22 cellular contexts compared by ENCODE assay signal in the genomic region with DNA sequence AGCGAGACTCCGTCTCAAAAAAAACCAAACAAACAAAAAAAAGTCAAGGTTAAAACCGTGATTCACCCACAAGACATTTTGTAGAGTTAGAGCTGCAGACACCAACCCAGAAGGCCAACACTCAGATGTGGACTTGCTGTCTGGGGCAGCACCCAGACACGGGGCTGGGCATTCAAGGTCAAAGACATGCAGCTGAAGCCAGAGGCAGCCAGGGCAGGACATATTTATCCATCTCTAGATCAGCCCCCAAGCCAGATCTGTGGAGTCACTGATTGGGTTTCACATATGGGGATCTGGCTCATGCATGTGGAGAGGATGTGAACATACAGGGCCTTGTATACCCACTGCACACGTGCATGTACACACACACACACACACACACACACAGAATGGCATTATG. TPM values are rescaled to one million over a fixed set of nuclear protein-coding genes. Genes with fewer than 3 reads are reported as not detected.
"Had no signal": no experiment of that assay in that cellular context is flagged by ENCODE, and none has a peak within 500 bp of the region (broad histone marks: within the 10 kb centered on the region; RNA-seq: fewer than 3 reads in every experiment).

No MANE protein-coding gene starts in this region.

- H3K4me1 ChIP-seq: esophagus squamous epithelium, heart right ventricle, lower lobe of right lung, suprapubic skin, vagina had no signal

- H3K27me3 ChIP-seq: vagina had no signal

- H3K36me3 ChIP-seq: cardiac muscle cell, esophagus squamous epithelium, heart right ventricle, lower lobe of right lung, suprapubic skin, vagina had no signal

- H3K9me3 ChIP-seq: esophagus squamous epithelium, heart right ventricle, lower lobe of right lung, suprapubic skin, vagina had no signal

- H3K27ac ChIP-seq: cardiac muscle cell, esophagus squamous epithelium, heart right ventricle, lower lobe of right lung, suprapubic skin, vagina had no signal

- DNase-seq: activated CD4-positive, alpha-beta T cell treated with anti-CD3 and anti-CD28 coated beads, Interleukin-2, amount 50 U/mL, for 48 hours; activated gamma-delta T cell treated with Interleukin-2 at 50 U/mL for 16 hours; activated T-cell treated with anti-CD3 and anti-CD28 coated beads for 4 hours; amniotic stem cell; dermis blood vessel endothelial cell; effector memory CD4-positive, alpha-beta T cell; esophagus squamous epithelium; heart right ventricle; immature natural killer cell; lower lobe of right lung; stimulated activated CD4-positive, alpha-beta T cell treated with anti-CD3 and anti-CD28 coated beads, Interleukin-2, amount 100 ng/mL, for 24 hours; stimulated activated naive CD8-positive, alpha-beta T cell treated with anti-CD3 and anti-CD28 coated beads, Interleukin-15, amount 100 ng/mL, for 72 hours; trophoblast cell had no signal

- H3K4me3 Mint-ChIP-seq: activated T-helper 1 cell treated with anti-CD3 and anti-CD28 coated beads, Interleukin-12 subunit alpha, Interleukin-12 subunit beta, Interleukin-2, Interleukin-4 antibody, amounts not matched to agents 30 ng/mL and 10 ng/mL and 1 ng/mL, durations not matched to agents 14 hours and 24 hours and 36 hours; natural killer cell treated with Interleukin-12 subunit alpha and Interleukin-12 subunit beta and Interleukin-15 and Interleukin-18, amount 100 ng/mL, for 72 hours; stimulated activated naive CD8-positive, alpha-beta T cell treated with anti-CD3 and anti-CD28 coated beads, Interleukin-15, amount 100 ng/mL, for 72 hours had no signal

- H3K9me3 Mint-ChIP-seq: activated naive CD4-positive, alpha-beta T cell treated with anti-CD3 and anti-CD28 coated beads, Interleukin-2, amount 50 U/mL, for 72 hours; activated T-helper 1 cell treated with anti-CD3 and anti-CD28 coated beads, Interleukin-12 subunit alpha, Interleukin-12 subunit beta, Interleukin-2, Interleukin-4 antibody, amounts not matched to agents 30 ng/mL and 10 ng/mL and 1 ng/mL, durations not matched to agents 14 hours and 24 hours and 36 hours; natural killer cell treated with Interleukin-12 subunit alpha and Interleukin-12 subunit beta and Interleukin-15 and Interleukin-18, amount 100 ng/mL, for 72 hours; stimulated activated naive CD8-positive, alpha-beta T cell treated with anti-CD3 and anti-CD28 coated beads, Interleukin-15, amount 100 ng/mL, for 72 hours had no signal

- H3K36me3 Mint-ChIP-seq: activated naive CD4-positive, alpha-beta T cell treated with anti-CD3 and anti-CD28 coated beads, Interleukin-2, amount 50 U/mL, for 72 hours; immature natural killer cell; natural killer cell treated with Interleukin-12 subunit alpha and Interleukin-12 subunit beta and Interleukin-15 and Interleukin-18, amount 100 ng/mL, for 72 hours had no signal

- ATAC-seq: activated naive CD4-positive, alpha-beta T cell treated with anti-CD3 and anti-CD28 coated beads, Interleukin-2, amount 50 U/mL, for 72 hours; heart right ventricle; lower lobe of right lung; stimulated activated naive CD8-positive, alpha-beta T cell treated with anti-CD3 and anti-CD28 coated beads, Interleukin-15, amount 100 ng/mL, for 72 hours had no signal

- H3K4me3 ChIP-seq: cardiac muscle cell, esophagus squamous epithelium, heart right ventricle, lower lobe of right lung, suprapubic skin, vagina had no signal

- H3K4me1 Mint-ChIP-seq: immature natural killer cell; stimulated activated naive CD8-positive, alpha-beta T cell treated with anti-CD3 and anti-CD28 coated beads, Interleukin-15, amount 100 ng/mL, for 72 hours had no signal

- H3K27ac Mint-ChIP-seq: activated naive CD4-positive, alpha-beta T cell treated with anti-CD3 and anti-CD28 coated beads, Interleukin-2, amount 50 U/mL, for 72 hours; activated T-helper 1 cell treated with anti-CD3 and anti-CD28 coated beads, Interleukin-12 subunit alpha, Interleukin-12 subunit beta, Interleukin-2, Interleukin-4 antibody, amounts not matched to agents 30 ng/mL and 10 ng/mL and 1 ng/mL, durations not matched to agents 14 hours and 24 hours and 36 hours; immature natural killer cell; natural killer cell treated with Interleukin-12 subunit alpha and Interleukin-12 subunit beta and Interleukin-15 and Interleukin-18, amount 100 ng/mL, for 72 hours; stimulated activated naive CD8-positive, alpha-beta T cell treated with anti-CD3 and anti-CD28 coated beads, Interleukin-15, amount 100 ng/mL, for 72 hours had no signal

RNA-seq across cellular contexts. Expression of gene KLK15, which starts 3.6 kb away (rescaled TPM):
- total RNA-seq: activated naive CD4-positive, alpha-beta T cell treated with anti-CD3 and anti-CD28 coated beads, Interleukin-2, amount 50 U/mL, for 72 hours; activated T-helper 1 cell treated with anti-CD3 and anti-CD28 coated beads, Interleukin-12 subunit alpha, Interleukin-12 subunit beta, Interleukin-2, Interleukin-4 antibody, amounts not matched to agents 30 ng/mL and 10 ng/mL and 1 ng/mL, durations not matched to agents 14 hours and 24 hours and 36 hours; cardiac muscle cell; dermis blood vessel endothelial cell; esophagus squamous epithelium; heart right ventricle; lower lobe of right lung; mesenteric fat pad; natural killer cell treated with Interleukin-12 subunit alpha and Interleukin-12 subunit beta and Interleukin-15 and Interleukin-18, amount 100 ng/mL, for 72 hours; skeletal muscle tissue; suprapubic skin; T-helper 2 cell treated with Interferon-gamma antibody and Interleukin-4, amounts not matched to agents 100 ng/mL and 5 ng/mL, for 36 hours; vagina had no signal
- polyA plus RNA-seq: cardiac muscle cell, heart right ventricle, immature natural killer cell had no signal

RNA-seq across cellular contexts. Expression of gene KLK1, which starts 6.2 kb away (rescaled TPM):
- total RNA-seq: cardiac muscle cell; dermis blood vessel endothelial cell; esophagus squamous epithelium; natural killer cell treated with Interleukin-12 subunit alpha and Interleukin-12 subunit beta and Interleukin-15 and Interleukin-18, amount 100 ng/mL, for 72 hours; skeletal muscle tissue; vagina had no signal
- polyA plus RNA-seq: cardiac muscle cell, immature natural killer cell had no signal

RNA-seq across cellular contexts. Expression of gene KLK3, which starts 24.9 kb away (rescaled TPM):
- total RNA-seq: activated naive CD4-positive, alpha-beta T cell treated with anti-CD3 and anti-CD28 coated beads, Interleukin-2, amount 50 U/mL, for 72 hours; activated T-helper 1 cell treated with anti-CD3 and anti-CD28 coated beads, Interleukin-12 subunit alpha, Interleukin-12 subunit beta, Interleukin-2, Interleukin-4 antibody, amounts not matched to agents 30 ng/mL and 10 ng/mL and 1 ng/mL, durations not matched to agents 14 hours and 24 hours and 36 hours; cardiac muscle cell; dermis blood vessel endothelial cell; esophagus squamous epithelium; heart right ventricle; lower lobe of right lung; mesenteric fat pad; natural killer cell treated with Interleukin-12 subunit alpha and Interleukin-12 subunit beta and Interleukin-15 and Interleukin-18, amount 100 ng/mL, for 72 hours; skeletal muscle tissue; T-helper 2 cell treated with Interferon-gamma antibody and Interleukin-4, amounts not matched to agents 100 ng/mL and 5 ng/mL, for 36 hours; vagina had no signal
- polyA plus RNA-seq: cardiac muscle cell, heart right ventricle, immature natural killer cell had no signal

RNA-seq across cellular contexts. Expression of gene ACP4, which starts 39.6 kb away (rescaled TPM):
- total RNA-seq: activated naive CD4-positive, alpha-beta T cell treated with anti-CD3 and anti-CD28 coated beads, Interleukin-2, amount 50 U/mL, for 72 hours; activated T-helper 1 cell treated with anti-CD3 and anti-CD28 coated beads, Interleukin-12 subunit alpha, Interleukin-12 subunit beta, Interleukin-2, Interleukin-4 antibody, amounts not matched to agents 30 ng/mL and 10 ng/mL and 1 ng/mL, durations not matched to agents 14 hours and 24 hours and 36 hours; cardiac muscle cell; dermis blood vessel endothelial cell; esophagus squamous epithelium; heart right ventricle; lower lobe of right lung; mesenteric fat pad; natural killer cell treated with Interleukin-12 subunit alpha and Interleukin-12 subunit beta and Interleukin-15 and Interleukin-18, amount 100 ng/mL, for 72 hours; skeletal muscle tissue; T-helper 2 cell treated with Interferon-gamma antibody and Interleukin-4, amounts not matched to agents 100 ng/mL and 5 ng/mL, for 36 hours; vagina had no signal
- polyA plus RNA-seq: heart right ventricle, immature natural killer cell had no signal

RNA-seq across cellular contexts. Expression of gene KLK2, which starts 43.4 kb away (rescaled TPM):
- total RNA-seq: activated T-helper 1 cell treated with anti-CD3 and anti-CD28 coated beads, Interleukin-12 subunit alpha, Interleukin-12 subunit beta, Interleukin-2, Interleukin-4 antibody, amounts not matched to agents 30 ng/mL and 10 ng/mL and 1 ng/mL, durations not matched to agents 14 hours and 24 hours and 36 hours; cardiac muscle cell; dermis blood vessel endothelial cell; esophagus squamous epithelium; heart right ventricle; lower lobe of right lung; mesenteric fat pad; natural killer cell treated with Interleukin-12 subunit alpha and Interleukin-12 subunit beta and Interleukin-15 and Interleukin-18, amount 100 ng/mL, for 72 hours; skeletal muscle tissue; suprapubic skin; vagina had no signal
- polyA plus RNA-seq: cardiac muscle cell, heart right ventricle, immature natural killer cell had no signal
